In the genomic region with DNA sequence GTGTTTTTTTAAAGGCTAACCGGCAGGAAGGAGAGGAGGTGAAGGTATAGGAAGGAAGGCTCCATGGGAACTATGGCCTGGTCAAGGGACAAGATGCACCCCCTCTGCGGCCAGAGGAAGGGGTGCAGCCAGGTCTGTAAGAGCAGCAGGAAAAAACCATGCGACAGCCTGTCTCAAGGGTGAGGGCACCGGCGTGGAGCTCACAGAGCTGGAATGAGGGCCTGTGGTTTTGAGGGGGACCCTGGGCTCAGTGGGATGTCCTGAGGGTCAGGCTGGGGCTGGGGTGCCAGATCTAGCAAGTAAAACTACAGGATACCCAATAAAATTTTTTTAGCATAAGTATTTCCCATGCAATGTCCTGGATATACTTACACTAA, we compare ENCODE assay signal across 8 cellular contexts. TPM values are rescaled to one million over a fixed set of nuclear protein-coding genes. Genes with fewer than 3 reads are reported as not detected.
DNase-seq lines count a peak whose midpoint lies in the region; ATAC-seq and TF ChIP-seq lines count a peak whose summit lies in the region.

No MANE protein-coding gene starts in this region.

- H3K27ac Mint-ChIP-seq in central memory CD8-positive, alpha-beta T cell (ENCODE audit: low read depth) = peak overlapping the region; percentile 84
- H3K27ac Mint-ChIP-seq in naive B cell = peak overlapping the region in 5 of 6 donors; percentile 44 to 88 (median 78)

- no peaks in the 10 kb centered on the region for H4K20me1 ChIP-seq in KMS-11 (ENCODE audit: insufficient read depth)

- POLR2A ChIA-PET in AG04449 (lab: Yijun Ruan, JAX) = interaction anchor here (2.4 kb wide), 1 partner anchor 49 kb away, joined by 9 read pairs; a partner anchor contains a TSS

- H2AFZ ChIP-seq in KMS-11 (ENCODE audit: low read depth) = peak overlapping the region; percentile 91

- H3K27me3 ChIP-seq in KMS-11 (ENCODE audit: insufficient read depth, low read depth) = peaks cover 20% of the 10 kb centered on the region; the same call in 1 of the 2 replicates

- peaks cover 14% of the 10 kb centered on the region for H3K4me1 Mint-ChIP-seq in central memory CD8-positive, alpha-beta T cell
- peaks cover 17 to 32% (median 20%) of the 10 kb centered on the region in 3 donors for H3K4me1 Mint-ChIP-seq in naive B cell

- CTCF ChIA-PET in AG04449 (lab: Yijun Ruan, JAX) = interaction anchor here (0.9 to 2.4 kb wide), 2 partner anchors 10 to 66 kb away, joined by 3 to 10 read pairs; no protein-coding TSS in a partner anchor

- H3K27ac ChIP-seq in KMS-11 = peak overlapping the region; percentile 16; the same call in 1 of the 2 replicates

- H3K4me3 ChIP-seq in AG04449 (ENCODE audit: low read depth, low read length) (peak overlapping the region; percentile 97), KMS-11 (IDR thresholded peaks at IDR 0.05; ENCODE audit: insufficient read depth, low read depth, low read length) (no peak overlapping the region)

- DNase-seq in AG04449 (ENCODE audit: low read depth, low spot score) = no peak
- no peak for DNase-seq in central memory CD8-positive, alpha-beta T cell (ENCODE audit: low spot score in 2 of 2)
- DNase-seq in naive B cell = no peak
- no peak for DNase-seq in NCI-H82 treated with DMSO at 0.1 percent for 48 hours (lab: John Stamatoyannopoulos, UW; ENCODE audit: unreplicated experiment)
- DNase-seq in NCI-H146 (lab: John Stamatoyannopoulos, UW) = no peak
- DNase-seq in iPS-NIHi7 (ENCODE audit: extremely low spot score) = no peak

- ATAC-seq in central memory CD8-positive, alpha-beta T cell (replicated peaks; ENCODE audit: extremely low read depth, poor library complexity, severe bottlenecking) = no peak
- ATAC-seq in naive B cell (ENCODE audit: low read depth in 2 of 2) (no peak), HG03460 (IDR thresholded peaks at IDR 0.05; ENCODE audit: unreplicated experiment) (no peak)

- TF ChIP-seq CTCF in AG04449 (IDR thresholded peaks at IDR 0.05; ENCODE audit: insufficient read depth, low read length, missing control alignments) = no peak
- TF ChIP-seq CTCF in KMS-11 (conservative IDR thresholded peaks at IDR 0.05; ENCODE audit: low read depth, low read length) = no peak

- H3K9me3 Mint-ChIP-seq in central memory CD8-positive, alpha-beta T cell = no peaks in the 10 kb centered on the region
- peaks cover 0 to 1% (median 0%) of the 10 kb centered on the region in 7 donors for H3K9me3 Mint-ChIP-seq in naive B cell

- H3K36me3 ChIP-seq in KMS-11 (ENCODE audit: insufficient read depth) = no peaks in the 10 kb centered on the region

- peaks cover 18% of the 10 kb centered on the region for H3K36me3 Mint-ChIP-seq in central memory CD8-positive, alpha-beta T cell (ENCODE audit: insufficient read depth)
- peaks cover 0 to 9% of the 10 kb centered on the region in 2 donors for H3K36me3 Mint-ChIP-seq in naive B cell

- H3K4me3 Mint-ChIP-seq in central memory CD8-positive, alpha-beta T cell = peak overlapping the region; percentile 78
- H3K4me3 Mint-ChIP-seq in naive B cell = peak overlapping the region; percentile 44 to 89 (median 82)

- no peaks in the 10 kb centered on the region for H3K27me3 Mint-ChIP-seq in central memory CD8-positive, alpha-beta T cell
- H3K27me3 Mint-ChIP-seq in naive B cell = peaks cover 0 to 16% (median 10%) of the 10 kb centered on the region in 3 donors

- H3K9ac ChIP-seq in KMS-11 = peak overlapping the region; percentile 87

- H3K4me1 ChIP-seq in KMS-11 (ENCODE audit: low read depth, poor library complexity, severe bottlenecking) = peaks cover 15% of the 10 kb centered on the region

- peak overlapping the region; percentile 68 for H3K4me2 ChIP-seq in KMS-11

- peaks cover 7% of the 10 kb centered on the region for H3K79me2 ChIP-seq in KMS-11 (ENCODE audit: insufficient read depth, low read depth)

RNA-seq across cellular contexts. Expression of a gene that starts 0.5 kb away (rescaled TPM):
- 10 to 100 TPM; 28.1 to 43.1 (median 33.4) TPM for polyA plus RNA-seq in naive B cell (ENCODE audit: low read depth in 6 of 6)

RNA-seq across cellular contexts. Expression of a gene that starts 5.9 kb away (rescaled TPM):
- under 1 TPM in 2 of 6 donors, not detected in 4; 0.48 to 0.49 TPM for polyA plus RNA-seq in naive B cell (ENCODE audit: low read depth in 6 of 6)

RNA-seq across cellular contexts. Expression of a gene that starts 8.3 kb away (rescaled TPM):
- not detected for polyA plus RNA-seq in naive B cell (ENCODE audit: low read depth in 6 of 6)

RNA-seq across cellular contexts. Expression of a gene that starts 9.9 kb away (rescaled TPM):
- 10 to 100 TPM in 2 of 6 donors, 1 to 10 TPM in 4; 5.7 to 11.0 (median 9.5) TPM for polyA plus RNA-seq in naive B cell (ENCODE audit: low read depth in 6 of 6)

RNA-seq across cellular contexts. Expression of a gene that starts 18.7 kb away (rescaled TPM):
- polyA plus RNA-seq in naive B cell (ENCODE audit: low read depth in 6 of 6) = 10 to 100 TPM in 2 of 6 donors, 1 to 10 TPM in 4; 6.4 to 16.1 (median 8.9) TPM
